8 cellular contexts compared by ENCODE assay signal in the genomic region with DNA sequence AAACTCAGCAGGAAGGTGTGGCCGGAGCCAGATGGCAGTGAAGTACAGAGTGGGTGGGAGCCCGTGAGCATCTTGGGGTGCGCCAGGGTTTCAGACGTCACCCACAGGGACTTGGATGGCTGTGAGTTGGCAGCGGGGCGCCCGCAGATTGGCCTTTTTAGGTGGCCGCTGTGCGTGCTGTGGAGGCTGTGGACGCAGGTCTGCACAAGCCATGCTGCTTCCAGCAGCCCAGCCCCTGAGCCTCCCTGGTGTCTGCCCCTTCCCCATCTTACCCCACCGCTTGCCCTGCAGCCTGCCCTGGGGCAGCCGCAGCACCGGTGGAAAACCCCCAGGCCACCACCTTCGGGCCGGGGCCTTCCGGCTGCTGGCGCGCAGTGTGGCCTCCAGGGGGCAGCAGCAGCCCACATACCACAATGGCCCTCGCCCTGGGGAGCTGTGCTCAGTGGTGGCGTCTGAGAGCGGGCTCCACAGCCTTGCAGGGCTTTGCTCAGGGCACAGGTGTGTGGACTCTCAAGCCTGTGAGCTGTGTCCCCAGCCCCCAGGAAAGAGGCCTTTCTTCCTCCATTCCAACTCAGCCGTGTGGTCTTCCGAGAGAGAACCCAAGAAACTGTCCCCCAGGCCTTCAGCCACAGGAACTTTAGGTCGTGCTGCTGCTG. TPM values are rescaled to one million over a fixed set of nuclear protein-coding genes. Genes with fewer than 3 reads are reported as not detected.
DNase-seq lines count a peak whose midpoint lies in the region; ATAC-seq lines count a peak whose summit lies in the region.

No MANE protein-coding gene starts in this region.

- H3K4me3 Mint-ChIP-seq in activated CD4-positive, alpha-beta memory T cell treated with anti-CD3 and anti-CD28 coated beads for 36 hours, result no peak overlapping the region

- POLR2A ChIA-PET in activated CD4-positive, alpha-beta memory T cell treated with anti-CD3 and anti-CD28 coated beads for 36 hours (lab: Charles Lee), result no interaction called here

- ATAC-seq in HG03135 (IDR thresholded peaks at IDR 0.05; ENCODE audit: unreplicated experiment) (peak; percentile 71), HG02571 (IDR thresholded peaks at IDR 0.05; ENCODE audit: unreplicated experiment) (no peak)

- intact Hi-C loops in activated CD4-positive, alpha-beta memory T cell treated with anti-CD3 and anti-CD28 coated beads for 36 hours (cut with micrococcal nuclease), result loop anchor here (1.0 to 2.0 kb wide), 3 partner anchors 149 to 554 kb away; no protein-coding TSS in a partner anchor

- no peak overlapping the region for H3K27ac Mint-ChIP-seq in activated CD4-positive, alpha-beta memory T cell treated with anti-CD3 and anti-CD28 coated beads for 36 hours

- H3K4me1 Mint-ChIP-seq in activated CD4-positive, alpha-beta memory T cell treated with anti-CD3 and anti-CD28 coated beads for 36 hours (ENCODE audit: low read depth), result peaks cover 8% of the 10 kb centered on the region

- H3K36me3 Mint-ChIP-seq in activated CD4-positive, alpha-beta memory T cell treated with anti-CD3 and anti-CD28 coated beads for 36 hours, result no peaks in the 10 kb centered on the region

- H3K27me3 Mint-ChIP-seq in activated CD4-positive, alpha-beta memory T cell treated with anti-CD3 and anti-CD28 coated beads for 36 hours, result no peaks in the 10 kb centered on the region

- DNase-seq in ELR (ENCODE audit: low read depth) (peak; percentile 79), NCI-H526 treated with DMSO at 0.1 percent for 48 hours (lab: John Stamatoyannopoulos, UW) (peak; percentile 51), ecto neural progenitor cell (ENCODE audit: low spot score) (peak; percentile 94), lung microvascular endothelial cell (ENCODE audit: low read depth in 2 of 2) (peak; percentile 64 to 76)
- DNase-seq in activated CD4-positive, alpha-beta memory T cell treated with anti-CD3 and anti-CD28 coated beads for 36 hours, result peak; percentile 91
- DNase-seq in stimulated activated CD8-positive, alpha-beta memory T cell treated with anti-CD3 and anti-CD28 coated beads, Interleukin-15, amount 100 ng/mL, for 24 hours (ENCODE audit: low read depth), result peak; percentile 85

- H3K9me3 Mint-ChIP-seq in activated CD4-positive, alpha-beta memory T cell treated with anti-CD3 and anti-CD28 coated beads for 36 hours, result no peaks in the 10 kb centered on the region

- CTCF ChIA-PET in activated CD4-positive, alpha-beta memory T cell treated with anti-CD3 and anti-CD28 coated beads for 36 hours (lab: Charles Lee), result interaction anchor here (0.6 to 2.9 kb wide), 39 partner anchors 10 to 1451 kb away, joined by 3 to 35 read pairs (median 4); a partner anchor contains a TSS

RNA-seq across cellular contexts. Expression of a gene that starts 11.8 kb away (rescaled TPM):
- total RNA-seq in activated CD4-positive, alpha-beta memory T cell treated with anti-CD3 and anti-CD28 coated beads for 36 hours, result 10 to 100 TPM; 16.1 to 16.3 TPM
- total RNA-seq in lung microvascular endothelial cell, result 13.1 and 15.3 TPM in 2 replicates

RNA-seq across cellular contexts. Expression of a gene that starts 49.6 kb away (rescaled TPM):
- 1 to 10 TPM; 1.2 to 1.4 TPM for total RNA-seq in activated CD4-positive, alpha-beta memory T cell treated with anti-CD3 and anti-CD28 coated beads for 36 hours
- total RNA-seq in lung microvascular endothelial cell, result under 0.01 TPM in 2 replicates
